8 cellular contexts compared by ENCODE assay signal in genomic region chr19:57708641-57709354, GRCh38. TPM values are rescaled to one million over a fixed set of nuclear protein-coding genes. Genes with fewer than 3 reads are reported as not detected.
DNase-seq lines count a peak whose midpoint lies in the region; ATAC-seq and TF ChIP-seq lines count a peak whose summit lies in the region.

TSS of gene ZNF154 (minus strand) at chr19:57709204. CDS start at chr19:57708971, 233 bp downstream.

- no peaks in the 10 kb centered on the region for H3K4me1 ChIP-seq in CD8-positive, alpha-beta T cell (ENCODE audit: insufficient read depth, low read length)

- peak; percentile 91 for ATAC-seq in CD8-positive, alpha-beta T cell
- peak; percentile 76 to 88 for ATAC-seq in activated CD4-positive, CD25-positive, alpha-beta regulatory T cell treated with anti-CD3 and anti-CD28 coated beads, Interleukin-2, amount 50 U/mL, for 24 hours
- no peak for ATAC-seq in HG03025 (IDR thresholded peaks at IDR 0.05; ENCODE audit: low FRiP score, unreplicated experiment)
- no peak for ATAC-seq in GM18867 (IDR thresholded peaks at IDR 0.05; ENCODE audit: unreplicated experiment)

- peaks cover 58% of the 10 kb centered on the region for H3K36me3 Mint-ChIP-seq in CD8-positive, alpha-beta T cell
- H3K36me3 Mint-ChIP-seq in dendritic cell treated with granulocyte-macrophage colony-stimulating factor and Interleukin-4, amounts not matched to agents 40 ng/mL and 50 ng/mL, for 4 days (ENCODE audit: low read depth): peaks cover 28% of the 10 kb centered on the region

- H3K9me3 Mint-ChIP-seq in CD8-positive, alpha-beta T cell: peaks cover 42% of the 10 kb centered on the region
- peaks cover 68% of the 10 kb centered on the region for H3K9me3 Mint-ChIP-seq in dendritic cell treated with granulocyte-macrophage colony-stimulating factor and Interleukin-4, amounts not matched to agents 40 ng/mL and 50 ng/mL, for 4 days

- H3K9me3 ChIP-seq in CD8-positive, alpha-beta T cell (ENCODE audit: low read length): peaks cover 34% of the 10 kb centered on the region

- peak; percentile 11 to 74 (median 38) for DNase-seq in CD8-positive, alpha-beta T cell
- DNase-seq in kidney epithelial cell (ENCODE audit: low read depth): peak; percentile 31
- peak; percentile 53 for DNase-seq in smooth muscle cell of the brain vasculature (ENCODE audit: low read depth, low spot score)
- no peak for DNase-seq in NCI-H510A treated with DMSO at 0.1 percent for 48 hours (lab: John Stamatoyannopoulos, UW)

- peak within 1 kb of the TSS; percentile 85 for H3K4me3 Mint-ChIP-seq in CD8-positive, alpha-beta T cell
- H3K4me3 Mint-ChIP-seq in dendritic cell treated with granulocyte-macrophage colony-stimulating factor and Interleukin-4, amounts not matched to agents 40 ng/mL and 50 ng/mL, for 4 days: peak within 1 kb of the TSS; percentile 68

- CTCF ChIA-PET in CD8-positive, alpha-beta T cell (lab: Charles Lee): interaction anchor here (0.6 kb wide), 1 partner anchor 525 kb away, joined by 3 read pairs; no protein-coding TSS in a partner anchor

- peaks cover 37% of the 10 kb centered on the region for H3K4me1 Mint-ChIP-seq in CD8-positive, alpha-beta T cell (ENCODE audit: low read depth)
- peaks cover 14% of the 10 kb centered on the region for H3K4me1 Mint-ChIP-seq in dendritic cell treated with granulocyte-macrophage colony-stimulating factor and Interleukin-4, amounts not matched to agents 40 ng/mL and 50 ng/mL, for 4 days (ENCODE audit: low read depth)

- no peaks in the 10 kb centered on the region for H3K36me3 ChIP-seq in CD8-positive, alpha-beta T cell (ENCODE audit: insufficient read depth, low read length)
- no peaks in the 10 kb centered on the region for H3K36me3 ChIP-seq in kidney epithelial cell (ENCODE audit: control insufficient read depth, insufficient read depth, low read length)

- peak within 1 kb of the TSS; percentile 93 for H3K27ac Mint-ChIP-seq in CD8-positive, alpha-beta T cell
- H3K27ac Mint-ChIP-seq in dendritic cell treated with granulocyte-macrophage colony-stimulating factor and Interleukin-4, amounts not matched to agents 40 ng/mL and 50 ng/mL, for 4 days: peak within 1 kb of the TSS; percentile 52

- POLR2A ChIA-PET in CD8-positive, alpha-beta T cell (lab: Charles Lee): interaction anchor here (0.6 to 2.0 kb wide), 13 partner anchors 11 to 556 kb away, joined by 3 to 11 read pairs (median 3); partner anchors contain the start of genes ZNF274, ZNF551 and ZNF671

- H3K27ac ChIP-seq in CD8-positive, alpha-beta T cell (ENCODE audit: low read depth, low read length): peak within 1 kb of the TSS; percentile 60

- no peak for TF ChIP-seq CTCF in CD8-positive, alpha-beta T cell (IDR thresholded peaks at IDR 0.05)
- no peak for TF ChIP-seq CTCF in kidney epithelial cell (IDR thresholded peaks at IDR 0.05; ENCODE audit: insufficient read depth, low read length, poor library complexity, severe bottlenecking)

- intact Hi-C loops in CD8-positive, alpha-beta T cell (cut with DNase I, micrococcal nuclease): loop anchor here (1.0 kb wide), 2 partner anchors 19 to 27 kb away; partner anchors contain the start of genes ZNF671 (in 2 of the 2) and ZNF551 (in 1 of the 2)
- intact Hi-C loops in dendritic cell treated with granulocyte-macrophage colony-stimulating factor and Interleukin-4, amounts not matched to agents 40 ng/mL and 50 ng/mL, for 4 days (cut with micrococcal nuclease): no loop called here

- H3K4me3 ChIP-seq in CD8-positive, alpha-beta T cell (ENCODE audit: low read depth, low read length): peak within 1 kb of the TSS; percentile 58
- H3K4me3 ChIP-seq in kidney epithelial cell (ENCODE audit: low read depth, low read length): peak within 1 kb of the TSS; percentile 67

- H3K27me3 ChIP-seq in CD8-positive, alpha-beta T cell (ENCODE audit: insufficient read depth, low read length): no peaks in the 10 kb centered on the region
- no peaks in the 10 kb centered on the region for H3K27me3 ChIP-seq in kidney epithelial cell (ENCODE audit: control insufficient read depth, insufficient read depth, low read length)

- H3K27me3 Mint-ChIP-seq in CD8-positive, alpha-beta T cell (ENCODE audit: low read depth): peaks cover 4% of the 10 kb centered on the region
- peaks cover 21% of the 10 kb centered on the region for H3K27me3 Mint-ChIP-seq in dendritic cell treated with granulocyte-macrophage colony-stimulating factor and Interleukin-4, amounts not matched to agents 40 ng/mL and 50 ng/mL, for 4 days

RNA-seq across cellular contexts. Expression of gene ZNF154, which starts in this region (rescaled TPM):
- total RNA-seq in CD8-positive, alpha-beta T cell: 10 to 100 TPM; 15.3 to 15.7 TPM
- 2.9 and 3.3 TPM in 2 replicates for total RNA-seq in kidney epithelial cell

Comparison
In these comparisons a context has a peak if more than half of its experiments do, and no peak if none do; other contexts are left out.
1. ATAC-seq: peak in CD8-positive, alpha-beta T cell (single experiment) and activated CD4-positive, CD25-positive, alpha-beta regulatory T cell treated with anti-CD3 and anti-CD28 coated beads, Interleukin-2, amount 50 U/mL, for 24 hours (2 of 2); none in HG03025 (single experiment) and GM18867 (single experiment).